ENCODE assay signal across 13 cellular contexts in genomic region chr11:77634724-77635123, GRCh38. TPM values are rescaled to one million over a fixed set of nuclear protein-coding genes. Genes with fewer than 3 reads are reported as not detected.
DNase-seq lines count a peak whose midpoint lies in the region; ATAC-seq and TF ChIP-seq lines count a peak whose summit lies in the region.
"Had no signal": no experiment of that assay in that cellular context is flagged by ENCODE, and none has a peak within 500 bp of the region (broad histone marks: within the 10 kb centered on the region; RNA-seq: fewer than 3 reads in every experiment).

No MANE protein-coding gene starts in this region.

- H3K9me3 Mint-ChIP-seq in activated naive CD4-positive, alpha-beta T cell treated with anti-CD3 and anti-CD28 coated beads, Interleukin-2, amount 10 ng/mL, durations not matched to agents 7 days and 5 days, result peaks cover 4% of the 10 kb centered on the region

- intact Hi-C loops in upper lobe of right lung (cut with DNase I), result no loop called here
- intact Hi-C loops in adrenal gland (cut with DNase I), result no loop called here

- H3K27ac ChIP-seq in RWPE1 (peak overlapping the region; percentile 82), duodenal mucosa (ENCODE audit: low read depth, low read length) (peak overlapping the region; percentile 10), upper lobe of right lung (peak overlapping the region; percentile 30), adrenal gland (no peak overlapping the region)
- H3K27ac ChIP-seq: colonic mucosa had no signal

- 62 to 88% (median 76%) methylated on average over 7 of the region's 7 CpGs for WGBS in adrenal gland, 4 donors

- H3K9ac ChIP-seq in duodenal mucosa (ENCODE audit: low read depth in 1 of 2, low read length in 2 of 2), result no peak overlapping the region

- CTCF ChIA-PET in activated naive CD4-positive, alpha-beta T cell treated with anti-CD3 and anti-CD28 coated beads, Interleukin-2, amount 10 ng/mL, durations not matched to agents 7 days and 5 days (lab: Charles Lee), result interaction anchor here (0.6 to 1.3 kb wide), 2 partner anchors 15 to 22 kb away, joined by 3 to 6 read pairs; no protein-coding TSS in a partner anchor
- CTCF ChIA-PET in RWPE1 (lab: Yijun Ruan, JAX), result interaction anchor here (0.6 to 0.7 kb wide), 2 partner anchors 510 to 596 kb away, joined by 3 to 4 read pairs; no protein-coding TSS in a partner anchor

- peaks cover 24% of the 10 kb centered on the region for H3K36me3 Mint-ChIP-seq in activated naive CD4-positive, alpha-beta T cell treated with anti-CD3 and anti-CD28 coated beads, Interleukin-2, amount 10 ng/mL, durations not matched to agents 7 days and 5 days

- ATAC-seq in upper lobe of right lung, result no peak
- no peak for ATAC-seq in HG03460 (IDR thresholded peaks at IDR 0.05; ENCODE audit: unreplicated experiment)

- peak overlapping the region; percentile 39 for H3K27ac Mint-ChIP-seq in activated naive CD4-positive, alpha-beta T cell treated with anti-CD3 and anti-CD28 coated beads, Interleukin-2, amount 10 ng/mL, durations not matched to agents 7 days and 5 days

- H3K4me1 Mint-ChIP-seq in activated naive CD4-positive, alpha-beta T cell treated with anti-CD3 and anti-CD28 coated beads, Interleukin-2, amount 10 ng/mL, durations not matched to agents 7 days and 5 days, result peaks cover 59% of the 10 kb centered on the region

- no peaks in the 10 kb centered on the region for H3K27me3 Mint-ChIP-seq in activated naive CD4-positive, alpha-beta T cell treated with anti-CD3 and anti-CD28 coated beads, Interleukin-2, amount 10 ng/mL, durations not matched to agents 7 days and 5 days

- peak overlapping the region; percentile 22 for H3K4me3 Mint-ChIP-seq in activated naive CD4-positive, alpha-beta T cell treated with anti-CD3 and anti-CD28 coated beads, Interleukin-2, amount 10 ng/mL, durations not matched to agents 7 days and 5 days

- TF ChIP-seq POLR2A in adrenal gland (IDR thresholded peaks at IDR 0.05), result no peak

- H3K4me3 ChIP-seq in duodenal mucosa (ENCODE audit: low read depth in 1 of 2, low read length in 2 of 2) (no peak overlapping the region), upper lobe of right lung (no peak overlapping the region), adrenal gland (no peak overlapping the region)
- H3K4me3 ChIP-seq: colonic mucosa had no signal

- peaks cover 12 to 14% of the 10 kb centered on the region in 2 donors for H3K4me1 ChIP-seq in duodenal mucosa (ENCODE audit: control insufficient read depth in 1 of 2, insufficient read depth in 2 of 2, low read length in 2 of 2)
- peaks cover 12% of the 10 kb centered on the region for H3K4me1 ChIP-seq in upper lobe of right lung
- H3K4me1 ChIP-seq in adrenal gland (replicated peaks in 1 of 2), result peaks cover 9 to 49% of the 10 kb centered on the region in 2 donors

- no peaks in the 10 kb centered on the region for H3K9me3 ChIP-seq in duodenal mucosa (ENCODE audit: control insufficient read depth in 1 of 2, low read length in 2 of 2)
- H3K9me3 ChIP-seq in upper lobe of right lung, result no peaks in the 10 kb centered on the region
- no peaks in the 10 kb centered on the region for H3K9me3 ChIP-seq in adrenal gland (replicated peaks in 1 of 3)
- H3K9me3 ChIP-seq: colonic mucosa had no signal

- TF ChIP-seq CTCF in RWPE1 (conservative IDR thresholded peaks at IDR 0.05; ENCODE audit: low read depth), result no peak
- TF ChIP-seq CTCF in upper lobe of right lung (IDR thresholded peaks at IDR 0.05), result no peak
- no peak for TF ChIP-seq CTCF in adrenal gland (IDR thresholded peaks at IDR 0.05)

- POLR2A ChIA-PET in RWPE1 (lab: Yijun Ruan, JAX; ENCODE audit: low non-redundant PET), result no interaction called here

- H3K36me3 ChIP-seq in duodenal mucosa (ENCODE audit: control insufficient read depth in 1 of 2, insufficient read depth in 2 of 2, low read length in 2 of 2), result no peaks in the 10 kb centered on the region
- peaks cover under 1% of the 10 kb centered on the region for H3K36me3 ChIP-seq in upper lobe of right lung
- H3K36me3 ChIP-seq in adrenal gland (replicated peaks in 1 of 2), result no peaks in the 10 kb centered on the region
- H3K36me3 ChIP-seq: colonic mucosa had no signal

- DNase-seq in activated naive CD4-positive, alpha-beta T cell treated with anti-CD3 and anti-CD28 coated beads, Interleukin-2, amount 10 ng/mL, durations not matched to agents 7 days and 5 days, result no peak
- no peak for DNase-seq in activated naive CD4-positive, alpha-beta T cell treated with anti-CD3 and anti-CD28 coated beads, Interleukin-2, amount 50 U/mL, for 16 hours
- DNase-seq in RWPE1 (ENCODE audit: low spot score) (no peak), upper lobe of right lung (no peak), hypothalamus (lab: John Stamatoyannopoulos, UW) (no peak), adrenal gland (no peak)
- DNase-seq: colonic mucosa, mesendoderm, NCI-H2029, NCI-H82, SHP77 treated with DMSO at 0.1 percent for 48 hours had no signal

- H3K27me3 ChIP-seq in duodenal mucosa (ENCODE audit: control insufficient read depth in 1 of 2, insufficient read depth in 2 of 2, low read length in 2 of 2) (no peaks in the 10 kb centered on the region), upper lobe of right lung (no peaks in the 10 kb centered on the region), adrenal gland (no peaks in the 10 kb centered on the region)
- H3K27me3 ChIP-seq: colonic mucosa had no signal

RNA-seq across cellular contexts. Expression of gene CLNS1A, which starts 2.9 kb away (rescaled TPM):
- total RNA-seq in upper lobe of right lung (64.5 TPM), adrenal gland (100 to 1,000 TPM in 6 of 8 donors, 10 to 100 TPM in 2; 43.7 to 155 (median 128) TPM)
- 100 to 1,000 TPM in 1 of 3 donors, 10 to 100 TPM in 2; 66.4 to 176 (median 72.5) TPM for polyA plus RNA-seq in adrenal gland

RNA-seq across cellular contexts. Expression of gene AQP11, which starts 45.0 kb away (rescaled TPM):
- total RNA-seq in upper lobe of right lung (0.61 TPM), adrenal gland (10 to 100 TPM; 11.6 to 57.1 (median 21.6) TPM)
- 10 to 100 TPM in 1 of 3 donors, 1 to 10 TPM in 2; 1.9 to 43.4 (median 2.6) TPM for polyA plus RNA-seq in adrenal gland

Comparison
In these comparisons a context has a peak if more than half of its experiments do, and no peak if none do; other contexts are left out.
1. H3K27ac ChIP-seq: peak in RWPE1 (single experiment), duodenal mucosa (single experiment) and upper lobe of right lung (single experiment); none in adrenal gland (0 of 5).